15 cellular contexts compared by ENCODE assay signal in genomic region chr5:962386-962785, GRCh38. TPM values are rescaled to one million over a fixed set of nuclear protein-coding genes. Genes with fewer than 3 reads are reported as not detected.
"Had no signal": no experiment of that assay in that cellular context is flagged by ENCODE, and none has a peak within 500 bp of the region (broad histone marks: within the 10 kb centered on the region; RNA-seq: fewer than 3 reads in every experiment).

No MANE protein-coding gene starts in this region.

- H3K36me3 ChIP-seq: brain microvascular endothelial cell had no signal

- DNase-seq: activated CD4-positive, alpha-beta T cell treated with anti-CD3 and anti-CD28 coated beads, Interleukin-2, amount 50 U/mL, for 48 hours; activated CD8-positive, alpha-beta memory T cell treated with anti-CD3 and anti-CD28 coated beads, Interleukin-2, amount 50 U/mL, for 48 hours; activated naive CD8-positive, alpha-beta T cell treated with anti-CD3 and anti-CD28 coated beads for 36 hours; brain microvascular endothelial cell; glutamatergic neuron; immature natural killer cell; left cardiac atrium; mammary epithelial cell; occipital lobe; stimulated activated CD4-positive, alpha-beta T cell treated with anti-CD3 and anti-CD28 coated beads, Interleukin-4, amount 100 ng/mL, for 1 hour had no signal

- H3K4me3 Mint-ChIP-seq: activated naive CD8-positive, alpha-beta T cell treated with anti-CD3 and anti-CD28 coated beads for 36 hours; activated T-helper 1 cell treated with anti-CD3 and anti-CD28 coated beads, Interleukin-12 subunit alpha, Interleukin-12 subunit beta, Interleukin-2, Interleukin-4 antibody, amounts not matched to agents 30 ng/mL and 10 ng/mL and 1 ng/mL, durations not matched to agents 14 hours and 24 hours and 36 hours; immature natural killer cell; natural killer cell treated with Interleukin-12 subunit alpha and Interleukin-12 subunit beta and Interleukin-15 and Interleukin-18, amount 100 ng/mL, for 72 hours; stimulated activated naive CD8-positive, alpha-beta T cell treated with anti-CD3 and anti-CD28 coated beads, Interleukin-15, Interleukin-2, amounts not matched to agents 100 ng/mL and 50 ng/mL, for 24 hours had no signal

- H3K9me3 Mint-ChIP-seq: activated naive CD8-positive, alpha-beta T cell treated with anti-CD3 and anti-CD28 coated beads for 36 hours; activated T-helper 1 cell treated with anti-CD3 and anti-CD28 coated beads, Interleukin-12 subunit alpha, Interleukin-12 subunit beta, Interleukin-2, Interleukin-4 antibody, amounts not matched to agents 30 ng/mL and 10 ng/mL and 1 ng/mL, durations not matched to agents 14 hours and 24 hours and 36 hours; natural killer cell treated with Interleukin-12 subunit alpha and Interleukin-12 subunit beta and Interleukin-15 and Interleukin-18, amount 100 ng/mL, for 72 hours; stimulated activated naive CD8-positive, alpha-beta T cell treated with anti-CD3 and anti-CD28 coated beads, Interleukin-15, Interleukin-2, amounts not matched to agents 100 ng/mL and 50 ng/mL, for 24 hours had no signal

- H3K27ac ChIP-seq: brain microvascular endothelial cell, dorsolateral prefrontal cortex had no signal

- H3K36me3 Mint-ChIP-seq: activated naive CD8-positive, alpha-beta T cell treated with anti-CD3 and anti-CD28 coated beads for 36 hours; immature natural killer cell; natural killer cell treated with Interleukin-12 subunit alpha and Interleukin-12 subunit beta and Interleukin-15 and Interleukin-18, amount 100 ng/mL, for 72 hours had no signal

- H3K27ac Mint-ChIP-seq: activated naive CD8-positive, alpha-beta T cell treated with anti-CD3 and anti-CD28 coated beads for 36 hours; natural killer cell treated with Interleukin-12 subunit alpha and Interleukin-12 subunit beta and Interleukin-15 and Interleukin-18, amount 100 ng/mL, for 72 hours; stimulated activated naive CD8-positive, alpha-beta T cell treated with anti-CD3 and anti-CD28 coated beads, Interleukin-15, Interleukin-2, amounts not matched to agents 100 ng/mL and 50 ng/mL, for 24 hours had no signal

- ATAC-seq: activated CD4-positive, CD25-positive, alpha-beta regulatory T cell treated with anti-CD3 and anti-CD28 coated beads, Interleukin-2, amount 50 U/mL, for 24 hours; left cardiac atrium; natural killer cell treated with Interleukin-12 subunit alpha and Interleukin-12 subunit beta and Interleukin-15 and Interleukin-18, amount 100 ng/mL, for 72 hours had no signal

- H3K4me3 ChIP-seq: dorsolateral prefrontal cortex had no signal

RNA-seq across cellular contexts. Expression of gene NKD2, which starts 46.2 kb away (rescaled TPM):
- polyA plus RNA-seq: immature natural killer cell had no signal
